In the genomic region with DNA sequence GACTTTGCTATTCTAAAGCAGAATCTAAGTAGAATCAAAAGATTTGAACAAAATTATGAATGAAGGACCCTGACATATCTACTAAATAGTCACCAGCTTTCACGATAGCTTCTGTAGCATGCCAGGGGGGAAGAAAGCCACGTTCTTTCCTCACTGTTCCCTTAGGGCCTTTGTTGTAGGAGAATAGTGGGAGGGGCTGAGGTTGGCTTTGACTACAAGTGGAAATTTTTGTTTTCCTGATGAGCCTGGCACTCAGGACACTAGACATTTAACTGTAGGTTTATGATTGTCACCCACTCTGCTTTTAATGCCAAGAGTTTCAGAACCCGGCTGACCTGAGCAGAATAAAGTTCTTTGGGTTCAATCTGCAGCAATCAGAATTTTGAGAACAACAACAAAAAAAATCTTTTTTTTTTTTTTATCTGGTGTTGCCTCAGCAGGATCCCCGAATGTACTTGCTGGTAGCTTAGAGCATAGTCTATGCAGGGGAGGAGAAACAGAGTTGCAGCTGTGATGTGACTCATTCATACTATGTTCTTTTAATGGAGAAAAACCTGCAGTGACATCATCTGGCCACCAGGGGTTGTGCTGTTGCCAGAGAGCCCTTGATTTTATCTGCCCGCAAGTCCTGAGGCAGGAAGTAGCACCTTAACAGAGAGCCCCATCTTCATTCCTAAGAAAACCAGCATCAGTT, we compare ENCODE assay signal across 8 cellular contexts. TPM values are rescaled to one million over a fixed set of nuclear protein-coding genes. Genes with fewer than 3 reads are reported as not detected.
A peak's percentile ranks its signal among the peaks of the same experiment; 100 is the strongest.
DNase-seq lines count a peak whose midpoint lies in the region; ATAC-seq lines count a peak whose summit lies in the region.

No MANE protein-coding gene starts in this region.

- no peak overlapping the region for H3K4me3 Mint-ChIP-seq in activated naive CD4-positive, alpha-beta T cell treated with anti-CD3 and anti-CD28 coated beads for 36 hours

- H3K4me1 Mint-ChIP-seq in activated naive CD4-positive, alpha-beta T cell treated with anti-CD3 and anti-CD28 coated beads for 36 hours (ENCODE audit: low read depth) = peaks cover 2% of the 10 kb centered on the region

- H3K36me3 ChIP-seq in HUES48 (ENCODE audit: control insufficient read depth, insufficient read depth, low read length) (no peaks in the 10 kb centered on the region), skeletal muscle tissue (ENCODE audit: control insufficient read depth in 3 of 3, insufficient read depth in 3 of 3, low read length in 3 of 3) (no peaks in the 10 kb centered on the region)

- H3K9ac ChIP-seq in HUES48 (ENCODE audit: low read depth, low read length) = no peak overlapping the region
- no peak overlapping the region for H3K9ac ChIP-seq in skeletal muscle tissue (ENCODE audit: low read depth in 1 of 3, low read length in 3 of 3)

- H3K27me3 ChIP-seq in HUES48 (ENCODE audit: control insufficient read depth, insufficient read depth, low read length) (no peaks in the 10 kb centered on the region), skeletal muscle tissue (ENCODE audit: control insufficient read depth in 3 of 3, insufficient read depth in 3 of 3, low read length in 3 of 3) (no peaks in the 10 kb centered on the region)

- peak overlapping the region; percentile 48 for H3K27ac ChIP-seq in HUES48 (ENCODE audit: low read depth, low read length)
- peak overlapping the region; percentile 15 for H3K27ac ChIP-seq in skeletal muscle tissue (ENCODE audit: low read depth, low read length)

- no peaks in the 10 kb centered on the region for H3K36me3 Mint-ChIP-seq in activated naive CD4-positive, alpha-beta T cell treated with anti-CD3 and anti-CD28 coated beads for 36 hours (ENCODE audit: low read depth)

- no peak overlapping the region for H3K27ac Mint-ChIP-seq in activated naive CD4-positive, alpha-beta T cell treated with anti-CD3 and anti-CD28 coated beads for 36 hours

- ATAC-seq in GM21619 (IDR thresholded peaks at IDR 0.05; ENCODE audit: unreplicated experiment) (peak; percentile 97), left ventricle myocardium superior (peak; percentile 60)

- H3K4me3 ChIP-seq in HUES48 (ENCODE audit: low read depth, low read length) = no peak overlapping the region
- H3K4me3 ChIP-seq in skeletal muscle tissue (ENCODE audit: low read length in 3 of 3) = no peak overlapping the region

- DNase-seq in GM03348 (ENCODE audit: low spot score) (peak; percentile 65), SIG-M5 treated with dmso at 0.1 percent for 504 hours (lab: John Stamatoyannopoulos, UW; ENCODE audit: unreplicated experiment) (peak; percentile 78), left ventricle myocardium superior (no peak), occipital lobe (lab: John Stamatoyannopoulos, UW) (no peak)
- peak; percentile 80 for DNase-seq in activated naive CD4-positive, alpha-beta T cell treated with anti-CD3 and anti-CD28 coated beads for 36 hours

- intact Hi-C loops in activated naive CD4-positive, alpha-beta T cell treated with anti-CD3 and anti-CD28 coated beads for 36 hours (cut with micrococcal nuclease) = loop anchor here (1.0 to 10.0 kb wide), 6 partner anchors 39 to 793 kb away; a partner anchor contains a TSS
- intact Hi-C loops in left ventricle myocardium superior (cut with micrococcal nuclease) = no loop called here

- H3K4me1 ChIP-seq in HUES48 (ENCODE audit: control insufficient read depth, insufficient read depth, low read length) (peaks cover 16% of the 10 kb centered on the region), skeletal muscle tissue (ENCODE audit: control insufficient read depth in 3 of 3, insufficient read depth in 3 of 3, low read length in 3 of 3) (peaks cover 55 to 63% (median 62%) of the 10 kb centered on the region in 3 donors)

- H3K9me3 Mint-ChIP-seq in activated naive CD4-positive, alpha-beta T cell treated with anti-CD3 and anti-CD28 coated beads for 36 hours = no peaks in the 10 kb centered on the region

- H3K9me3 ChIP-seq in HUES48 (ENCODE audit: control insufficient read depth, insufficient read depth, low read length) = no peaks in the 10 kb centered on the region
- no peaks in the 10 kb centered on the region for H3K9me3 ChIP-seq in skeletal muscle tissue (ENCODE audit: control insufficient read depth in 3 of 3, low read length in 3 of 3)

- CTCF ChIA-PET in activated naive CD4-positive, alpha-beta T cell treated with anti-CD3 and anti-CD28 coated beads for 36 hours (lab: Charles Lee) = interaction anchor here (0.6 to 2.7 kb wide), 9 partner anchors 12 to 268 kb away, joined by 3 to 11 read pairs (median 5); a partner anchor contains a TSS

- H3K27me3 Mint-ChIP-seq in activated naive CD4-positive, alpha-beta T cell treated with anti-CD3 and anti-CD28 coated beads for 36 hours (ENCODE audit: low read depth) = no peaks in the 10 kb centered on the region

RNA-seq across cellular contexts. Expression of a gene that starts 38.5 kb away (rescaled TPM):
- total RNA-seq in activated naive CD4-positive, alpha-beta T cell treated with anti-CD3 and anti-CD28 coated beads for 36 hours = 1 to 10 TPM; 5.6 to 5.7 TPM
- total RNA-seq in left ventricle myocardium superior (57.8 TPM), skeletal muscle tissue (14.6 TPM), occipital lobe (1.4 TPM)

Comparison
In these comparisons a context has a peak if more than half of its experiments do, and no peak if none do; other contexts are left out.
1. DNase-seq: peak in GM03348 (single experiment), SIG-M5 treated with dmso at 0.1 percent for 504 hours (single experiment) and activated naive CD4-positive, alpha-beta T cell treated with anti-CD3 and anti-CD28 coated beads for 36 hours (single experiment); none in left ventricle myocardium superior (single experiment) and occipital lobe (single experiment).